ENCODE assay signal across 9 cellular contexts in genomic region chr10:23024002-23024401, GRCh38.
"Had no signal": no experiment of that assay in that cellular context is flagged by ENCODE, and none has a peak within 500 bp of the region (broad histone marks: within the 10 kb centered on the region; RNA-seq: fewer than 3 reads in every experiment).

No MANE protein-coding gene starts in this region.

- H3K9me3 ChIP-seq: HAP-1 had no signal

- H3K4me3 ChIP-seq: GM23248, GM23338, HAP-1 had no signal

- DNase-seq: GM23248, GOT3, H7, H9, HCEC 1CT, HFFc6 had no signal

- H3K27ac ChIP-seq: GM23248 had no signal

- H3K36me3 ChIP-seq: HAP-1 had no signal

- H2AFZ ChIP-seq: GM23248, GM23338 had no signal

- H3K9me3 Mint-ChIP-seq: HFFc6 had no signal

- H3K4me3 Mint-ChIP-seq: GM23338, H9, HFFc6 had no signal

- H3K4me1 ChIP-seq: HAP-1 had no signal

- H3K9ac ChIP-seq: GM23248 had no signal

- H3K27ac Mint-ChIP-seq: GM23338, H9, HFFc6 had no signal

- H3K4me2 ChIP-seq: GM23338 had no signal

- H3K4me1 Mint-ChIP-seq: GM23338, H9 had no signal

- ATAC-seq: GM23338, HCT116 had no signal
